Comparison of ENCODE assay signal across 12 cellular contexts in the genomic region with DNA sequence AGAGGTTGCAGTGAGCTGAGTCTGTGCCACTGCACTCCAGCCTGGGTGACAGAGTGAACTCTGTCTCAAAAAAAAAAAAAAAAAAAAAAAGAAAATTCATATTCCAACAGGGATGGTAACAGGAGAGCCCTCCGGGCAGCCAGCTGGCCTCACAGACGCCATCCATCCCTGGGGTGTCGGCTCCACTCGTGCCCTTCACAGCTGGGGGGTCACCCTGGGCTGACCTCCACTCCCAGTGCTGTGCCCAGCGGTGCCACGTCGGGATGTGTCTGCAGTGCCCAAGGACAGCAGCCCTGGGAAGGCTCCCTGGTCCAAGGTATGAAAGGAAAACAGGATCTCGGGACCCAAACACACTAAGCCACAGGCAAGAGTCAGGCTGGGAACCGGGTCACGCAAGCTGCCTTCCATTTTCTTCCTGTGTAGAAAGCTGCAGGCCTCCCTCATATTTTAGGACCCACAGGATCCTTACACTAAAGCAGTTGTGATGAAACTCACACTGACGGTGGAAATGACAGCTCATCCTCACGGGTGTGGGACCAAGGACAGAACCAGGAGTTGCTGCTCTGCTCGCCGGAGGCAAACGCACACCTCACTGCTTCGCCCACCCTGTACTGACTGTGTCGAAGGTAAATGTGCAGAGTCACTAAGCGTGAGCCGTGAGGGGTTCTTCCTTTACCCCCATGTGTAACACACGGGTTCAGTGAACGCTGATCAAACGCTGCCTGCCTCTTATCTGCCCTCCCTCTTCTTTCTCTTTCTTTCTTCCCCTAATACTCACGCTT. TPM values are rescaled to one million over a fixed set of nuclear protein-coding genes. Genes with fewer than 3 reads are reported as not detected.
DNase-seq lines count a peak whose midpoint lies in the region; ATAC-seq and FAIRE-seq lines count a peak whose summit lies in the region.
"Had no signal": no experiment of that assay in that cellular context is flagged by ENCODE, and none has a peak within 500 bp of the region (broad histone marks: within the 10 kb centered on the region; RNA-seq: fewer than 3 reads in every experiment).

No MANE protein-coding gene starts in this region.

- peaks cover 40% of the 10 kb centered on the region for H3K36me3 Mint-ChIP-seq in T-helper 2 cell treated with Interferon-gamma antibody and Interleukin-4, amounts not matched to agents 5 μg/mL and 100 μg/mL, for 36 hours (ENCODE audit: low read depth)
- peaks cover 14% of the 10 kb centered on the region for H3K36me3 Mint-ChIP-seq in T-helper 1 cell treated with Interleukin-12 subunit alpha and Interleukin-12 subunit beta and Interleukin-4 antibody, amounts not matched to agents 30 μg/mL and 1 μg/mL, for 36 hours (ENCODE audit: low read depth)
- H3K36me3 Mint-ChIP-seq in effector memory CD8-positive, alpha-beta T cell (ENCODE audit: insufficient read depth) = peaks cover 45% of the 10 kb centered on the region

- H3K36me3 ChIP-seq in small intestine (ENCODE audit: control insufficient read depth in 2 of 2, insufficient read depth in 2 of 2, low read length in 2 of 2) = no peaks in the 10 kb centered on the region
- H3K36me3 ChIP-seq: brain microvascular endothelial cell, neutrophil had no signal

- peaks cover 58% of the 10 kb centered on the region for H3K4me1 Mint-ChIP-seq in T-helper 2 cell treated with Interferon-gamma antibody and Interleukin-4, amounts not matched to agents 5 μg/mL and 100 μg/mL, for 36 hours (ENCODE audit: low read depth)
- peaks cover 58% of the 10 kb centered on the region for H3K4me1 Mint-ChIP-seq in T-helper 1 cell treated with Interleukin-12 subunit alpha and Interleukin-12 subunit beta and Interleukin-4 antibody, amounts not matched to agents 30 μg/mL and 1 μg/mL, for 36 hours (ENCODE audit: low read depth)
- peaks cover 41 to 64% of the 10 kb centered on the region in 2 donors for H3K4me1 Mint-ChIP-seq in effector memory CD8-positive, alpha-beta T cell (ENCODE audit: low read depth in 2 of 2)

- H3K4me3 ChIP-seq in small intestine (ENCODE audit: low read depth in 1 of 2, low read length in 2 of 2) = peak overlapping the region in 1 of 2 donors; percentile 9

- DNase-seq in T-helper 2 cell treated with Interferon-gamma antibody and Interleukin-4, amounts not matched to agents 5 μg/mL and 100 μg/mL, for 36 hours (ENCODE audit: low spot score) = peak; percentile 29
- DNase-seq in T-helper 2 cell (no peak), small intestine (peak; percentile 38), NCI-H446 treated with DMSO at 0.1 percent for 48 hours (lab: John Stamatoyannopoulos, UW) (no peak), NCI-H2196 (lab: John Stamatoyannopoulos, UW; ENCODE audit: unreplicated experiment) (no peak), NCI-H1048 (lab: John Stamatoyannopoulos, UW) (no peak)
- no peak for DNase-seq in effector memory CD8-positive, alpha-beta T cell
- DNase-seq: brain microvascular endothelial cell, NCI-H69 had no signal

- no peak for ATAC-seq in effector memory CD8-positive, alpha-beta T cell (replicated peaks)

- H3K27me3 Mint-ChIP-seq in T-helper 2 cell treated with Interferon-gamma antibody and Interleukin-4, amounts not matched to agents 5 μg/mL and 100 μg/mL, for 36 hours (ENCODE audit: low read depth) = no peaks in the 10 kb centered on the region
- H3K27me3 Mint-ChIP-seq in T-helper 1 cell treated with Interleukin-12 subunit alpha and Interleukin-12 subunit beta and Interleukin-4 antibody, amounts not matched to agents 30 μg/mL and 1 μg/mL, for 36 hours (ENCODE audit: low read depth) = no peaks in the 10 kb centered on the region
- H3K27me3 Mint-ChIP-seq in effector memory CD8-positive, alpha-beta T cell = no peaks in the 10 kb centered on the region

- H3K4me3 Mint-ChIP-seq in T-helper 2 cell treated with Interferon-gamma antibody and Interleukin-4, amounts not matched to agents 5 μg/mL and 100 μg/mL, for 36 hours = peak overlapping the region; percentile 81
- H3K4me3 Mint-ChIP-seq in T-helper 1 cell treated with Interleukin-12 subunit alpha and Interleukin-12 subunit beta and Interleukin-4 antibody, amounts not matched to agents 30 μg/mL and 1 μg/mL, for 36 hours = peak overlapping the region; percentile 74
- H3K4me3 Mint-ChIP-seq in effector memory CD8-positive, alpha-beta T cell = peak overlapping the region; percentile 81 to 88

- H3K27ac ChIP-seq in small intestine (ENCODE audit: low read depth in 1 of 2, low read length in 1 of 2) = peak overlapping the region; percentile 94 to 96
- H3K27ac ChIP-seq: brain microvascular endothelial cell, neutrophil had no signal

- WGBS in small intestine, 3 donors = 18 to 54% (median 34%) methylated on average over 23 of the region's 23 CpGs

- H3K4me1 ChIP-seq in small intestine (ENCODE audit: control insufficient read depth in 2 of 2, insufficient read depth in 1 of 2, low read depth in 1 of 2, low read length in 1 of 2) = peaks cover 22 to 33% of the 10 kb centered on the region in 2 donors

- no peaks in the 10 kb centered on the region for H3K27me3 ChIP-seq in small intestine (ENCODE audit: control insufficient read depth in 2 of 2, insufficient read depth in 2 of 2, low read length in 2 of 2)

- no peaks in the 10 kb centered on the region for H3K9me3 Mint-ChIP-seq in T-helper 2 cell treated with Interferon-gamma antibody and Interleukin-4, amounts not matched to agents 5 μg/mL and 100 μg/mL, for 36 hours
- H3K9me3 Mint-ChIP-seq in T-helper 1 cell treated with Interleukin-12 subunit alpha and Interleukin-12 subunit beta and Interleukin-4 antibody, amounts not matched to agents 30 μg/mL and 1 μg/mL, for 36 hours = no peaks in the 10 kb centered on the region
- H3K9me3 Mint-ChIP-seq in effector memory CD8-positive, alpha-beta T cell = no peaks in the 10 kb centered on the region

- H3K9me3 ChIP-seq in small intestine (ENCODE audit: control insufficient read depth, low read depth) = no peaks in the 10 kb centered on the region
- H3K9me3 ChIP-seq: neutrophil had no signal

- peak overlapping the region; percentile 94 for H3K27ac Mint-ChIP-seq in T-helper 2 cell treated with Interferon-gamma antibody and Interleukin-4, amounts not matched to agents 5 μg/mL and 100 μg/mL, for 36 hours
- H3K27ac Mint-ChIP-seq in T-helper 1 cell treated with Interleukin-12 subunit alpha and Interleukin-12 subunit beta and Interleukin-4 antibody, amounts not matched to agents 30 μg/mL and 1 μg/mL, for 36 hours = peak overlapping the region; percentile 95
- H3K27ac Mint-ChIP-seq in effector memory CD8-positive, alpha-beta T cell = peak overlapping the region; percentile 55 to 96

- no peak for FAIRE-seq in small intestine (lab: Jason Lieb, UNC)
- FAIRE-seq: A204.1 had no signal

RNA-seq across cellular contexts. Expression of a gene that starts 5.3 kb away (rescaled TPM):
- polyA plus RNA-seq in small intestine = 10 to 100 TPM; 32.7 to 49.2 (median 39.8) TPM

Comparison
In these comparisons a context has a peak if more than half of its experiments do, and no peak if none do; other contexts are left out.
1. DNase-seq: peak in T-helper 2 cell treated with Interferon-gamma antibody and Interleukin-4, amounts not matched to agents 5 μg/mL and 100 μg/mL, for 36 hours (single experiment) and small intestine (single experiment); none in T-helper 2 cell (0 of 5), effector memory CD8-positive, alpha-beta T cell (0 of 3), NCI-H446 treated with DMSO at 0.1 percent for 48 hours (single experiment), NCI-H2196 (single experiment) and NCI-H1048 (single experiment).
2. Peak in every context shown above with its lines, with median percentiles within 50 percentile points of each other: H3K27ac Mint-ChIP-seq and H3K4me3 Mint-ChIP-seq.